35 cellular contexts compared by ENCODE assay signal in the genomic region with DNA sequence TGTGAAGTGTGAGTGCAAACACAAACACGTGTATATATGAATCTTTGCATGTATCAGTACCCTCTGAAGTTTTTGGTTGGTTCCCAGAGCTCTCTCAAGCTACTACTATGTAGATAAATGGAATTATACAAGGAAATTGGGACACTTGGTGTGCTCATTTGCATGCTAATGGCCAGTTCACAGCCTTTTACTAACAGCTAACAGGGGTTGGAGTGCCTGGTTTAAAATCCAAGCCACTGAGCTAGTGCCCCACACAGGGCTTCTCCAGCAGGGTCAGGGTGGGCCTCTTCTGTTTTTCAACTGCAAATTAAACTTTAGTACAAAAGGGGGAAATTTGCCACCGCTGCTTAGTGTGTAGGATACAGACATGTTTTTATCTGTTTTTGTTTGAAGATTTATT.
"Had no signal": no experiment of that assay in that cellular context is flagged by ENCODE, and none has a peak within 500 bp of the region (broad histone marks: within the 10 kb centered on the region; RNA-seq: fewer than 3 reads in every experiment).

No MANE protein-coding gene starts in this region.

- ATAC-seq: activated CD4-positive, CD25-positive, alpha-beta regulatory T cell treated with anti-CD3 and anti-CD28 coated beads, Interleukin-2, amount 50 U/mL, for 24 hours; effector memory CD8-positive, alpha-beta T cell; gastroesophageal sphincter; left colon had no signal

- H3K4me3 ChIP-seq: ascending aorta, coronary artery, dorsolateral prefrontal cortex, gastroesophageal sphincter, right atrium auricular region, smooth muscle cell, testis, transverse colon had no signal

- H3K27ac Mint-ChIP-seq: activated naive CD4-positive, alpha-beta T cell treated with anti-CD3 and anti-CD28 coated beads, Interleukin-2, amount 10 ng/mL, durations not matched to agents 7 days and 5 days; activated naive CD8-positive, alpha-beta T cell treated with anti-CD3 and anti-CD28 coated beads, Interleukin-2, amount 10 ng/mL, durations not matched to agents 7 days and 5 days; activated T-helper 1 cell treated with anti-CD3 and anti-CD28 coated beads, Interleukin-12 subunit alpha, Interleukin-12 subunit beta, Interleukin-2, Interleukin-4 antibody, amounts not matched to agents 30 ng/mL and 10 ng/mL and 1 ng/mL, durations not matched to agents 14 hours and 24 hours and 36 hours; brain; effector memory CD8-positive, alpha-beta T cell; immature natural killer cell; mesothelial cell of epicardium; T-helper 1 cell treated with Interleukin-12 subunit alpha and Interleukin-12 subunit beta and Interleukin-4 antibody, amounts not matched to agents 30 μg/mL and 1 μg/mL, for 36 hours had no signal

- DNase-seq: activated CD4-positive, alpha-beta T cell treated with anti-CD3 and anti-CD28 coated beads for 48 hours; activated CD4-positive, alpha-beta T cell treated with anti-CD3 and anti-CD28 coated beads, Interleukin-2, amount 50 U/mL, for 48 hours; activated CD8-positive, alpha-beta memory T cell treated with anti-CD3 and anti-CD28 coated beads, Interleukin-2, amount 50 U/mL, for 4 hours; activated gamma-delta T cell; activated naive CD4-positive, alpha-beta T cell treated with anti-CD3 and anti-CD28 coated beads, Interleukin-2, amount 10 ng/mL, durations not matched to agents 7 days and 5 days; activated naive CD8-positive, alpha-beta T cell treated with anti-CD3 and anti-CD28 coated beads, Interleukin-2, amount 10 ng/mL, durations not matched to agents 7 days and 5 days; activated T-cell treated with anti-CD3 and anti-CD28 coated beads, Interleukin-2, amount 50 U/mL, for 1 hour; dorsolateral prefrontal cortex; effector memory CD8-positive, alpha-beta T cell; hypothalamus; immature natural killer cell; kidney; left colon; mammary epithelial cell; naive B cell; occipital lobe; stimulated activated CD4-positive, alpha-beta T cell treated with anti-CD3 and anti-CD28 coated beads, Interleukin-15, amount 100 ng/mL, for 24 hours; stimulated activated CD4-positive, alpha-beta T cell treated with anti-CD3 and anti-CD28 coated beads, Interleukin-2, amount 100 ng/mL, for 24 hours; stimulated activated naive CD4-positive, alpha-beta T cell; T-helper 9 cell; testis; transverse colon had no signal

- H3K4me1 ChIP-seq: ascending aorta, transverse colon had no signal

- H3K27me3 Mint-ChIP-seq: activated naive CD4-positive, alpha-beta T cell treated with anti-CD3 and anti-CD28 coated beads, Interleukin-2, amount 10 ng/mL, durations not matched to agents 7 days and 5 days; brain had no signal

- H3K27me3 ChIP-seq: ascending aorta, dorsolateral prefrontal cortex, gastroesophageal sphincter, right atrium auricular region, testis, transverse colon had no signal

- H3K9me3 ChIP-seq: ascending aorta, gastroesophageal sphincter, right atrium auricular region, testis, transverse colon had no signal

- H3K4me2 ChIP-seq: smooth muscle cell had no signal

- H3K4me3 Mint-ChIP-seq: activated naive CD4-positive, alpha-beta T cell treated with anti-CD3 and anti-CD28 coated beads, Interleukin-2, amount 10 ng/mL, durations not matched to agents 7 days and 5 days; activated naive CD8-positive, alpha-beta T cell treated with anti-CD3 and anti-CD28 coated beads, Interleukin-2, amount 10 ng/mL, durations not matched to agents 7 days and 5 days; activated T-helper 1 cell treated with anti-CD3 and anti-CD28 coated beads, Interleukin-12 subunit alpha, Interleukin-12 subunit beta, Interleukin-2, Interleukin-4 antibody, amounts not matched to agents 30 ng/mL and 10 ng/mL and 1 ng/mL, durations not matched to agents 14 hours and 24 hours and 36 hours; brain; effector memory CD8-positive, alpha-beta T cell; immature natural killer cell; mesothelial cell of epicardium; naive B cell; T-helper 1 cell treated with Interleukin-12 subunit alpha and Interleukin-12 subunit beta and Interleukin-4 antibody, amounts not matched to agents 30 μg/mL and 1 μg/mL, for 36 hours had no signal

- H3K4me1 Mint-ChIP-seq: activated naive CD4-positive, alpha-beta T cell treated with anti-CD3 and anti-CD28 coated beads, Interleukin-2, amount 10 ng/mL, durations not matched to agents 7 days and 5 days; activated naive CD8-positive, alpha-beta T cell treated with anti-CD3 and anti-CD28 coated beads, Interleukin-2, amount 10 ng/mL, durations not matched to agents 7 days and 5 days; immature natural killer cell; naive B cell had no signal

- H3K36me3 Mint-ChIP-seq: activated naive CD4-positive, alpha-beta T cell treated with anti-CD3 and anti-CD28 coated beads, Interleukin-2, amount 10 ng/mL, durations not matched to agents 7 days and 5 days; activated naive CD8-positive, alpha-beta T cell treated with anti-CD3 and anti-CD28 coated beads, Interleukin-2, amount 10 ng/mL, durations not matched to agents 7 days and 5 days; immature natural killer cell; naive B cell had no signal

- FAIRE-seq: endothelial cell of umbilical vein, kidney, TTC549 had no signal

- H3K9me3 Mint-ChIP-seq: activated naive CD4-positive, alpha-beta T cell treated with anti-CD3 and anti-CD28 coated beads, Interleukin-2, amount 10 ng/mL, durations not matched to agents 7 days and 5 days; activated naive CD8-positive, alpha-beta T cell treated with anti-CD3 and anti-CD28 coated beads, Interleukin-2, amount 10 ng/mL, durations not matched to agents 7 days and 5 days; activated T-helper 1 cell treated with anti-CD3 and anti-CD28 coated beads, Interleukin-12 subunit alpha, Interleukin-12 subunit beta, Interleukin-2, Interleukin-4 antibody, amounts not matched to agents 30 ng/mL and 10 ng/mL and 1 ng/mL, durations not matched to agents 14 hours and 24 hours and 36 hours; brain; effector memory CD8-positive, alpha-beta T cell; mesothelial cell of epicardium; naive B cell; T-helper 1 cell treated with Interleukin-12 subunit alpha and Interleukin-12 subunit beta and Interleukin-4 antibody, amounts not matched to agents 30 μg/mL and 1 μg/mL, for 36 hours had no signal

- H3K27ac ChIP-seq: ascending aorta, coronary artery, gastroesophageal sphincter, right atrium auricular region, testis, transverse colon, VCaP had no signal
